Comparison of ENCODE assay signal across 8 cellular contexts in genomic region chr17:60102015-60102631, GRCh38. TPM values are rescaled to one million over a fixed set of nuclear protein-coding genes. Genes with fewer than 3 reads are reported as not detected.
DNase-seq lines count a peak whose midpoint lies in the region; ATAC-seq, FAIRE-seq and TF ChIP-seq lines count a peak whose summit lies in the region.
"Not testable (repeated sequence)": the region's sequence is repeated elsewhere in the genome, so short reads cannot be mapped to it uniquely, and the experiment has no call there.

No MANE protein-coding gene starts in this region.

- peaks cover 22 to 60% of the 10 kb centered on the region in 2 donors for H3K27me3 Mint-ChIP-seq in CD8-positive, alpha-beta memory T cell
- peaks cover 39% of the 10 kb centered on the region for H3K27me3 Mint-ChIP-seq in activated CD4-positive, alpha-beta memory T cell treated with anti-CD3 and anti-CD28 coated beads, Interleukin-2, amount 10 ng/mL, durations not matched to agents 7 days and 5 days
- H3K27me3 Mint-ChIP-seq in naive B cell = not testable (repeated sequence)

- not testable (repeated sequence) for DNase-seq in CD8-positive, alpha-beta memory T cell; H54 (ENCODE audit: insufficient read length, low spot score); activated CD4-positive, alpha-beta memory T cell treated with anti-CD3 and anti-CD28 coated beads, Interleukin-2, amount 10 ng/mL, durations not matched to agents 7 days and 5 days; K562 (ENCODE audit: extremely low read depth in 1 of 4, low spot score in 3 of 4); foreskin keratinocyte; naive B cell; testis

- not testable (repeated sequence) for H4K20me1 ChIP-seq in OCI-LY3 (ENCODE audit: insufficient read depth, low read length); K562 (replicated peaks; ENCODE audit: control insufficient read depth, insufficient read depth, low read length)

- H3K9ac ChIP-seq in OCI-LY3 (ENCODE audit: low read length) (peak overlapping the region; percentile 52), K562 (ENCODE audit: insufficient read depth in 1 of 2, low read depth in 2 of 2, low read length in 2 of 2) (peak overlapping the region; percentile 29 to 71; a peak in 3 of 4 replicates)

- not testable (repeated sequence) for H3K27ac ChIP-seq in CD8-positive, alpha-beta memory T cell (ENCODE audit: low read depth, low read length)
- H3K27ac ChIP-seq in OCI-LY3 (ENCODE audit: low read length) (peak overlapping the region; percentile 47), K562 (ENCODE audit: extremely low read depth, low read depth, low read length) (0 out of 3 replicates have a peak overlapping the region, but pooled peaks have one; percentile 18), foreskin keratinocyte (peak overlapping the region; percentile 80), testis (peak overlapping the region in 1 of 2 donors; percentile 61)

- not testable (repeated sequence) for H3K4me3 ChIP-seq in CD8-positive, alpha-beta memory T cell (ENCODE audit: low read length)
- peak overlapping the region; percentile 70 for H3K4me3 ChIP-seq in OCI-LY3 (ENCODE audit: low read length)
- H3K4me3 ChIP-seq in K562 = peak overlapping the region; percentile 20; the same call in 1 of the 2 replicates
- peak overlapping the region; percentile 26 to 31 for H3K4me3 ChIP-seq in testis

- POLR2A ChIA-PET in CD8-positive, alpha-beta memory T cell (lab: Charles Lee); K562 (lab: Yijun Ruan, JAX): not testable (repeated sequence)
- POLR2A ChIA-PET in activated CD4-positive, alpha-beta memory T cell treated with anti-CD3 and anti-CD28 coated beads, Interleukin-2, amount 10 ng/mL, durations not matched to agents 7 days and 5 days (lab: Charles Lee) = interaction anchor here (1.2 kb wide), 1 partner anchor 10 kb away, joined by 3 read pairs; no protein-coding TSS in a partner anchor

- H3K4me2 ChIP-seq in OCI-LY3 (ENCODE audit: low read length) = peak overlapping the region; percentile 81
- H3K4me2 ChIP-seq in K562 (ENCODE audit: insufficient read depth, low read length) = peak overlapping the region; percentile 58

- not testable (repeated sequence) for H3K9me3 ChIP-seq in CD8-positive, alpha-beta memory T cell (ENCODE audit: low read length); OCI-LY3 (ENCODE audit: insufficient read depth, low read length); K562 (replicated peaks; ENCODE audit: control insufficient read depth, insufficient read depth, low read depth, low read length); testis

- not testable (repeated sequence) for H3K9me3 Mint-ChIP-seq in CD8-positive, alpha-beta memory T cell; activated CD4-positive, alpha-beta memory T cell treated with anti-CD3 and anti-CD28 coated beads, Interleukin-2, amount 10 ng/mL, durations not matched to agents 7 days and 5 days; naive B cell

- H2AFZ ChIP-seq in OCI-LY3 (ENCODE audit: low read depth, low read length) (peak overlapping the region; percentile 81; the same call in 1 of the 2 replicates), K562 (ENCODE audit: low read depth, low read length) (peak overlapping the region; percentile 80)

- intact Hi-C loops in K562 (cut with micrococcal nuclease); testis (cut with DNase I; ENCODE audit: low total_unique reads): not testable (repeated sequence)

- not testable (repeated sequence) for TF ChIP-seq EP300 in K562 (IDR thresholded peaks at IDR 0.05; ENCODE audit: low read length)

- peak overlapping the region in 6 of 7 donors; percentile 60 to 78 (median 72) for H3K4me3 Mint-ChIP-seq in CD8-positive, alpha-beta memory T cell
- peak overlapping the region; percentile 59 for H3K4me3 Mint-ChIP-seq in activated CD4-positive, alpha-beta memory T cell treated with anti-CD3 and anti-CD28 coated beads, Interleukin-2, amount 10 ng/mL, durations not matched to agents 7 days and 5 days
- H3K4me3 Mint-ChIP-seq in naive B cell = peak overlapping the region; percentile 51 to 89 (median 72)

- TF ChIP-seq POLR2A in H54 (IDR thresholded peaks at IDR 0.05; ENCODE audit: low read depth, low read length); K562 (conservative IDR thresholded peaks at IDR 0.05); testis (IDR thresholded peaks at IDR 0.05): not testable (repeated sequence)

- peak; percentile 66 for ATAC-seq in K562
- not testable (repeated sequence) for ATAC-seq in foreskin keratinocyte; naive B cell (ENCODE audit: low read depth in 2 of 2)

- CTCF ChIA-PET in CD8-positive, alpha-beta memory T cell (lab: Charles Lee); K562 (lab: Yijun Ruan, JAX; ENCODE audit: low intra/inter-chr PET ratio): not testable (repeated sequence)
- CTCF ChIA-PET in activated CD4-positive, alpha-beta memory T cell treated with anti-CD3 and anti-CD28 coated beads, Interleukin-2, amount 10 ng/mL, durations not matched to agents 7 days and 5 days (lab: Charles Lee) = interaction anchor here (0.6 kb wide), 1 partner anchor 468 kb away, joined by 3 read pairs; no protein-coding TSS in a partner anchor

- not testable (repeated sequence) for TF ChIP-seq CTCF in OCI-LY3 (IDR thresholded peaks at IDR 0.05; ENCODE audit: low read depth, low read length); K562 (IDR thresholded peaks at IDR 0.05 in 2 of 3, conservative IDR thresholded peaks at IDR 0.05 in 1 of 3; ENCODE audit: insufficient read depth in 2 of 3, low read depth in 1 of 3, low read length in 3 of 3); foreskin keratinocyte (conservative IDR thresholded peaks at IDR 0.05); testis (IDR thresholded peaks at IDR 0.05)

- not testable (repeated sequence) for H3K36me3 Mint-ChIP-seq in CD8-positive, alpha-beta memory T cell; activated CD4-positive, alpha-beta memory T cell treated with anti-CD3 and anti-CD28 coated beads, Interleukin-2, amount 10 ng/mL, durations not matched to agents 7 days and 5 days (ENCODE audit: low read depth); naive B cell

- H3K4me1 Mint-ChIP-seq in CD8-positive, alpha-beta memory T cell = peaks cover 9 to 11% (median 9%) of the 10 kb centered on the region in 3 donors
- peaks cover 15% of the 10 kb centered on the region for H3K4me1 Mint-ChIP-seq in activated CD4-positive, alpha-beta memory T cell treated with anti-CD3 and anti-CD28 coated beads, Interleukin-2, amount 10 ng/mL, durations not matched to agents 7 days and 5 days
- H3K4me1 Mint-ChIP-seq in naive B cell = peaks cover 18 to 36% (median 28%) of the 10 kb centered on the region in 3 donors

- H3K27me3 ChIP-seq in CD8-positive, alpha-beta memory T cell (ENCODE audit: insufficient read depth, low read length, poor library complexity, severe bottlenecking); OCI-LY3 (ENCODE audit: low read depth, low read length); K562 (ENCODE audit: control insufficient read depth in 2 of 2, insufficient read depth in 2 of 2, low read length in 2 of 2); foreskin keratinocyte; testis: not testable (repeated sequence)

- not testable (repeated sequence) for TF ChIP-seq RAD21 in K562 (CRISPR knock-in tag; conservative IDR thresholded peaks at IDR 0.05 in 1 of 2, IDR thresholded peaks at IDR 0.05 in 1 of 2)

- not testable (repeated sequence) for H3K4me1 ChIP-seq in CD8-positive, alpha-beta memory T cell (ENCODE audit: insufficient read depth, low read length); K562 (replicated peaks in 1 of 2; ENCODE audit: control insufficient read depth in 2 of 2, insufficient read depth in 2 of 2, low read length in 2 of 2); testis
- H3K4me1 ChIP-seq in OCI-LY3 (ENCODE audit: low read length) (peaks cover 44% of the 10 kb centered on the region), foreskin keratinocyte (peaks cover 18% of the 10 kb centered on the region)

- not testable (repeated sequence) for BruUV-seq in K562 (replicated peaks; lab: Mats Ljungman, UMichigan)

- not testable (repeated sequence) for H3K36me3 ChIP-seq in CD8-positive, alpha-beta memory T cell (ENCODE audit: insufficient read depth, low read length); OCI-LY3 (replicated peaks; ENCODE audit: low read depth, low read length); K562 (ENCODE audit: control insufficient read depth, insufficient read depth, low read length); testis (ENCODE audit: low read depth, missing control alignments)

- not testable (repeated sequence) for H3K9me1 ChIP-seq in K562 (ENCODE audit: control insufficient read depth, insufficient read depth, low read length)

- H3K27ac Mint-ChIP-seq in CD8-positive, alpha-beta memory T cell; activated CD4-positive, alpha-beta memory T cell treated with anti-CD3 and anti-CD28 coated beads, Interleukin-2, amount 10 ng/mL, durations not matched to agents 7 days and 5 days: not testable (repeated sequence)
- peak overlapping the region; percentile 13 to 89 (median 67) for H3K27ac Mint-ChIP-seq in naive B cell

- not testable (repeated sequence) for H3K79me2 ChIP-seq in OCI-LY3 (ENCODE audit: low read length); K562 (ENCODE audit: control insufficient read depth, insufficient read depth, low read length)

- FAIRE-seq in H54 (lab: Jason Lieb, UNC) (peak; percentile 69), K562 (lab: Jason Lieb, UNC) (peak; percentile 19)

- in situ Hi-C loops in K562 (cut with MboI) = loop anchor here (10.0 kb wide), 1 partner anchor 543 kb away; no protein-coding TSS in a partner anchor

- WGBS in K562 (ENCODE audit: insufficient coverage, low coverage, missing lambda C conversion rate) = 9% methylated on average over 11 of the region's 11 CpGs
- 27 to 42% methylated on average over 11 of the region's 11 CpGs for WGBS in testis, 2 donors

RNA-seq across cellular contexts. Expression of gene HEATR6, which starts 23.4 kb away (rescaled TPM):
- 10 to 100 TPM; 22.8 to 24.0 TPM for total RNA-seq in CD8-positive, alpha-beta memory T cell
- polyA plus RNA-seq in CD8-positive, alpha-beta memory T cell = 7.6 TPM
- 10 to 100 TPM; 26.0 to 29.0 TPM for total RNA-seq in activated CD4-positive, alpha-beta memory T cell treated with anti-CD3 and anti-CD28 coated beads, Interleukin-2, amount 10 ng/mL, durations not matched to agents 7 days and 5 days
- total RNA-seq in K562 (2011; cell fraction: chromatin; rRNA removed; ENCODE audit: low replicate concordance) = 29.4 and 51.4 TPM in 2 replicates
- total RNA-seq in K562 (2011; cell fraction: nucleolus; rRNA removed) = 23.0 and 26.7 TPM in 2 replicates
- 31.9 and 32.7 TPM in 2 replicates for total RNA-seq in K562 (2011; cell fraction: nucleoplasm; rRNA removed)
- total RNA-seq in K562 (2014; rRNA removed) (6.9 and 11.3 TPM in 2 replicates), K562 (2014; rRNA removed; fragmentation: Illumina TruSeq; extraction: Trizol) (11.4 and 12.1 TPM in 2 replicates), K562 (2015; rRNA removed; fragmentation: Illumina TruSeq; extraction: Trizol) (10.9 and 12.7 TPM in 2 replicates), K562 (2021) (12.9 and 13.5 TPM in 2 replicates), foreskin keratinocyte (14.5 and 20.7 TPM in 2 replicates), testis (10 to 100 TPM; 33.7 to 53.8 TPM)
- polyA plus RNA-seq in K562 (2011; rRNA removed) (17.6 and 22.9 TPM in 2 replicates), K562 (2014; fragmentation: Illumina TruSeq; extraction: Trizol) (14.5 and 15.4 TPM in 2 replicates), K562 (2014; fragmentation: Nextera tagmentation; extraction: Ambion mirVana) (1 to 10 TPM; 5.3 to 9.1 TPM), K562 (2014; rRNA removed) (10.8 and 13.5 TPM in 2 replicates), foreskin keratinocyte (6.3 and 7.2 TPM in 2 replicates), naive B cell (ENCODE audit: low read depth in 6 of 6) (10 to 100 TPM; 10.1 to 19.1 (median 15.8) TPM), testis (ENCODE audit: insufficient read depth, low read depth, low replicate concordance) (14.7 TPM)
- polyA plus RNA-seq in K562 (2011; cell fraction: cytosol; rRNA removed) = 22.9 and 29.8 TPM in 2 replicates
- 78.3 and 85.3 TPM in 2 replicates for polyA plus RNA-seq in K562 (2011; cell fraction: nucleus; rRNA removed)
- polyA plus RNA-seq in K562 (2012) = 11.1 and 22.0 TPM in 2 replicates
- 21.9 and 34.4 TPM in 2 replicates for polyA minus RNA-seq in K562 (2011; rRNA and poly(A)+ RNA removed)
- polyA minus RNA-seq in K562 (2011; cell fraction: cytosol; rRNA and poly(A)+ RNA removed) = 15.9 and 17.8 TPM in 2 replicates
- 26.7 and 45.1 TPM in 2 replicates for polyA minus RNA-seq in K562 (2011; cell fraction: nucleus; rRNA and poly(A)+ RNA removed)

RNA-seq across cellular contexts. Expression of gene CA4, which starts 47.6 kb away (rescaled TPM):
- total RNA-seq in CD8-positive, alpha-beta memory T cell = not detected
- polyA plus RNA-seq in CD8-positive, alpha-beta memory T cell = not detected
- not detected for total RNA-seq in activated CD4-positive, alpha-beta memory T cell treated with anti-CD3 and anti-CD28 coated beads, Interleukin-2, amount 10 ng/mL, durations not matched to agents 7 days and 5 days
- not detected in 2 replicates for total RNA-seq in K562 (2011; cell fraction: chromatin; rRNA removed; ENCODE audit: low replicate concordance)
- not detected in 2 replicates for total RNA-seq in K562 (2011; cell fraction: nucleolus; rRNA removed)
- not detected in 2 replicates for total RNA-seq in K562 (2011; cell fraction: nucleoplasm; rRNA removed)
- total RNA-seq in K562 (2014; rRNA removed) = not detected in 2 replicates
- total RNA-seq in K562 (2014; rRNA removed; fragmentation: Illumina TruSeq; extraction: Trizol) = not detected in 2 replicates
- total RNA-seq in K562 (2015; rRNA removed; fragmentation: Illumina TruSeq; extraction: Trizol) = not detected in 2 replicates
- total RNA-seq in K562 (2021) = 0.13 and 0.18 TPM in 2 replicates
- 0.13 TPM in 1 of 2 replicates, not detected in the other for polyA plus RNA-seq in K562 (2011; rRNA removed)
- polyA plus RNA-seq in K562 (2011; cell fraction: cytosol; rRNA removed) = not detected in 2 replicates
- 0.24 TPM in 1 of 2 replicates, not detected in the other for polyA plus RNA-seq in K562 (2011; cell fraction: nucleus; rRNA removed)
- polyA plus RNA-seq in K562 (2012) = not detected in 2 replicates
- polyA plus RNA-seq in K562 (2014; fragmentation: Illumina TruSeq; extraction: Trizol) = not detected in 2 replicates
- polyA plus RNA-seq in K562 (2014; fragmentation: Nextera tagmentation; extraction: Ambion mirVana) = not detected
- not detected in 2 replicates for polyA plus RNA-seq in K562 (2014; rRNA removed)
- not detected in 2 replicates for polyA minus RNA-seq in K562 (2011; rRNA and poly(A)+ RNA removed)
- not detected in 2 replicates for polyA minus RNA-seq in K562 (2011; cell fraction: cytosol; rRNA and poly(A)+ RNA removed)
- not detected in 2 replicates for polyA minus RNA-seq in K562 (2011; cell fraction: nucleus; rRNA and poly(A)+ RNA removed)
- not detected in 2 replicates for total RNA-seq in foreskin keratinocyte
- not detected in 2 replicates for polyA plus RNA-seq in foreskin keratinocyte
- polyA plus RNA-seq in naive B cell (ENCODE audit: low read depth in 6 of 6) = not detected
- 1 to 10 TPM; 2.5 to 3.1 TPM for total RNA-seq in testis
- polyA plus RNA-seq in testis (ENCODE audit: insufficient read depth, low read depth, low replicate concordance) = 0.94 TPM
